10 cellular contexts compared by ENCODE assay signal in the genomic region with DNA sequence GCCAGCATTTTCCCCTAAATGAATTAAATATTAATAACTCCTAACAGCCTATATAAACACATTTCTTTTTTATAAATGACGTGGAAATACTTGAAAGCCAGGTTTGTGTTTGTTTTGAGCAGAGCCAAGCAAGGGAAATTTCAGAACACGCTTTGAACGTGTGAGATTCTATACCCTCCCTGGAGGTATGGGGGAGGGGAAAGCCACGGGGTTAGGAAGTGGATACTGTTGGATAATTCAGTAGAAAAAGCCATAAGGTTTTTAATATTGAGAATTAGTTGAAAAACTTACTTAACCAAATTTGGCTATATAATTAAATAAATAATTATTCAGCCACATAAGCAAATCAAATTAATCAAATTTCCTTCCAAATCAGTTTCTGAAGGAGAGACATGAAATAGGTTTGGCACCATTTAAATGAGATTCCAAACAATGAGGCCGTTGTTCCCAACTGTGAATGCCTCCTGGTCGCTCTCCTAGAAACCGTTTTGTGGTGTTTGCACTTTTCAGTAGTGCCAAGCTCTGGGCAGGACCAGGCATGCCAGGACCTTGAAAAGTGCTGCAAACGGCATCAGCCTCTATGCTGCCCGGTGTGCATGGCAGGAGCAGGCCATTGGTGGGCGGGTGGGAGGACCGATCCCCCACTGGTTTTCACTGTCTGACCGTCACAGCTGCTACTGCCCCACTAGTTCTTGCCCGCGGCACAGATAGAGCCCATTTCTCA.
DNase-seq lines count a peak whose midpoint lies in the region; ATAC-seq and TF ChIP-seq lines count a peak whose summit lies in the region.
"Had no signal": no experiment of that assay in that cellular context is flagged by ENCODE, and none has a peak within 500 bp of the region (broad histone marks: within the 10 kb centered on the region; RNA-seq: fewer than 3 reads in every experiment).

No MANE protein-coding gene starts in this region.

- H3K4me1 Mint-ChIP-seq in Caco-2 (ENCODE audit: low read depth, unreplicated experiment): no peaks in the 10 kb centered on the region

- H3K27me3 ChIP-seq in layer of hippocampus (ENCODE audit: control insufficient read depth, insufficient read depth, low read length) (no peaks in the 10 kb centered on the region), Caco-2 (replicated peaks; ENCODE audit: control insufficient read depth, insufficient read depth, low read length) (no peaks in the 10 kb centered on the region)
- H3K27me3 ChIP-seq: cardiac muscle cell had no signal

- peaks cover 5% of the 10 kb centered on the region for H3K9me3 Mint-ChIP-seq in Caco-2 (ENCODE audit: unreplicated experiment)
- H3K9me3 Mint-ChIP-seq: activated CD4-positive, alpha-beta memory T cell treated with anti-CD3 and anti-CD28 coated beads for 36 hours had no signal

- no peaks in the 10 kb centered on the region for H3K27me3 Mint-ChIP-seq in Caco-2 (ENCODE audit: insufficient read depth, unreplicated experiment)

- TF ChIP-seq CTCF in omental fat pad (IDR thresholded peaks at IDR 0.05) (no peak), Caco-2 (IDR thresholded peaks at IDR 0.05; ENCODE audit: insufficient read depth in 1 of 2, low read depth in 1 of 2, low read length in 1 of 2, severe bottlenecking in 1 of 2, unreplicated experiment in 1 of 2) (no peak)

- H3K4me1 ChIP-seq in Caco-2: no peaks in the 10 kb centered on the region

- no peaks in the 10 kb centered on the region for H3K36me3 Mint-ChIP-seq in Caco-2 (ENCODE audit: insufficient read depth, unreplicated experiment)
- H3K36me3 Mint-ChIP-seq: activated CD4-positive, alpha-beta memory T cell treated with anti-CD3 and anti-CD28 coated beads for 36 hours had no signal

- POLR2A ChIA-PET in Caco-2 (lab: Charles Lee): no interaction called here

- peak overlapping the region; percentile 71 for H3K27ac ChIP-seq in layer of hippocampus (ENCODE audit: low read depth, low read length)
- H3K27ac ChIP-seq: cardiac muscle cell had no signal

- H3K9me3 ChIP-seq in Caco-2: no peaks in the 10 kb centered on the region

- intact Hi-C loops in Caco-2 (cut with micrococcal nuclease; ENCODE audit: unreplicated experiment): no loop called here

- no peak overlapping the region for H3K4me3 ChIP-seq in Caco-2 (ENCODE audit: low read depth, low read length)
- H3K4me3 ChIP-seq: cardiac muscle cell had no signal

- no TSS peak for BruUV-seq in Caco-2 (replicated peaks; lab: Mats Ljungman, UMichigan)

- H3K36me3 ChIP-seq in Caco-2 (ENCODE audit: control insufficient read depth, insufficient read depth, low read length): no peaks in the 10 kb centered on the region
- H3K36me3 ChIP-seq: cardiac muscle cell had no signal

- no peak overlapping the region for H3K27ac Mint-ChIP-seq in Caco-2 (ENCODE audit: unreplicated experiment)
- H3K27ac Mint-ChIP-seq: activated CD4-positive, alpha-beta memory T cell treated with anti-CD3 and anti-CD28 coated beads for 36 hours had no signal

- CTCF ChIA-PET in Caco-2 (lab: Charles Lee): no interaction called here

- no peak for ATAC-seq in omental fat pad (ENCODE audit: low FRiP score)

- peak; percentile 60 for DNase-seq in COLO829 (ENCODE audit: low spot score)
- peak; percentile 32 for DNase-seq in NCI-H1694 (lab: John Stamatoyannopoulos, UW)
- DNase-seq in SW480 (ENCODE audit: low spot score): peak; percentile 98
- no peak for DNase-seq in middle frontal gyrus (ENCODE audit: extremely low spot score, low spot score)
- DNase-seq in omental fat pad (ENCODE audit: low spot score): no peak
- DNase-seq in Caco-2: no peak
- DNase-seq in stimulated activated CD4-positive, alpha-beta T cell treated with anti-CD3 and anti-CD28 coated beads, Interleukin-15, amount 100 ng/mL, for 24 hours: no peak
- DNase-seq: activated CD4-positive, alpha-beta memory T cell treated with anti-CD3 and anti-CD28 coated beads for 36 hours had no signal

- no peak overlapping the region for H3K4me3 Mint-ChIP-seq in Caco-2 (ENCODE audit: unreplicated experiment)
- H3K4me3 Mint-ChIP-seq: activated CD4-positive, alpha-beta memory T cell treated with anti-CD3 and anti-CD28 coated beads for 36 hours had no signal

Comparison
In these comparisons a context has a peak if more than half of its experiments do, and no peak if none do; other contexts are left out.
1. DNase-seq: peak in COLO829 (single experiment), NCI-H1694 (single experiment) and SW480 (single experiment); none in middle frontal gyrus (single experiment), omental fat pad (single experiment), Caco-2 (0 of 2) and stimulated activated CD4-positive, alpha-beta T cell treated with anti-CD3 and anti-CD28 coated beads, Interleukin-15, amount 100 ng/mL, for 24 hours (single experiment).